10 cellular contexts compared by ENCODE assay signal in genomic region chr17:14298221-14298994, GRCh38. TPM values are rescaled to one million over a fixed set of nuclear protein-coding genes. Genes with fewer than 3 reads are reported as not detected.
DNase-seq lines count a peak whose midpoint lies in the region; ATAC-seq, FAIRE-seq and TF ChIP-seq lines count a peak whose summit lies in the region.
"Had no signal": no experiment of that assay in that cellular context is flagged by ENCODE, and none has a peak within 500 bp of the region (broad histone marks: within the 10 kb centered on the region; RNA-seq: fewer than 3 reads in every experiment).

No MANE protein-coding gene starts in this region.

- in situ Hi-C loops in GM23248 (cut with MboI), result loop anchor here (10.0 kb wide), 2 partner anchors 704 to 964 kb away; no protein-coding TSS in a partner anchor

- H3K27me3 ChIP-seq in GM23248 (replicated peaks; ENCODE audit: insufficient read depth), result no peaks in the 10 kb centered on the region

- H4K20me1 ChIP-seq in GM23248 (ENCODE audit: insufficient read depth), result no peaks in the 10 kb centered on the region

- H3K9me3 Mint-ChIP-seq in mesothelial cell of epicardium, result no peaks in the 10 kb centered on the region

- TF ChIP-seq RAD21 in A549 (conservative IDR thresholded peaks at IDR 0.05 in 1 of 2, IDR thresholded peaks at IDR 0.05 in 1 of 2), result no peak

- no peaks in the 10 kb centered on the region for H3K36me3 Mint-ChIP-seq in mesothelial cell of epicardium

- H3F3A ChIP-seq in GM23248 (ENCODE audit: insufficient read depth), result peaks cover 13% of the 10 kb centered on the region

- H2AFZ ChIP-seq in GM23248, result peak overlapping the region; percentile 82

- no peak for DNase-seq in A549 (ENCODE audit: low read depth in 1 of 2, low spot score in 1 of 2)
- DNase-seq in GM23248, result peak; percentile 52
- peak; percentile 36 for DNase-seq in choroid plexus epithelial cell (ENCODE audit: low read depth)
- DNase-seq in mesothelial cell of epicardium (ENCODE audit: low spot score in 2 of 2, unreplicated experiment in 2 of 2), result no peak
- DNase-seq in caudate nucleus (lab: John Stamatoyannopoulos, UW), result no peak
- DNase-seq in amniotic stem cell (lab: John Stamatoyannopoulos, UW), result no peak
- DNase-seq: SHP77 treated with DMSO at 0.1 percent for 48 hours had no signal

- TF ChIP-seq CTCF in A549 (IDR thresholded peaks at IDR 0.05) (no peak), choroid plexus epithelial cell (conservative IDR thresholded peaks at IDR 0.05; ENCODE audit: low read depth, low read length) (no peak), mesothelial cell of epicardium (IDR thresholded peaks at IDR 0.05; ENCODE audit: unreplicated experiment) (no peak)

- TF ChIP-seq EP300 in A549 (IDR thresholded peaks at IDR 0.05), result no peak

- ATAC-seq in A549, result no peak
- ATAC-seq in GM21717 (IDR thresholded peaks at IDR 0.05; ENCODE audit: unreplicated experiment), result no peak
- no peak for ATAC-seq in HG03457 (IDR thresholded peaks at IDR 0.05; ENCODE audit: unreplicated experiment)

- H3K27ac ChIP-seq in A549 (no peak overlapping the region), GM23248 (peak overlapping the region; percentile 86), caudate nucleus (ENCODE audit: low read depth, low read length) (no peak overlapping the region)

- H3K4me2 ChIP-seq in A549, result peak overlapping the region; percentile 96; the same call in 2 of the 3 replicates
- peak overlapping the region; percentile 96 for H3K4me2 ChIP-seq in GM23248 (ENCODE audit: unreplicated experiment)

- POLR2A ChIA-PET in A549 (lab: Yijun Ruan, JAX), result no interaction called here

- CTCF ChIA-PET in A549 (lab: Yijun Ruan, JAX), result interaction anchor here (0.5 to 2.9 kb wide), 9 partner anchors 13 to 1184 kb away, joined by 3 to 12 read pairs (median 6); no protein-coding TSS in a partner anchor

- FAIRE-seq in A549 (lab: Jason Lieb, UNC), result no peak
- FAIRE-seq: GM12891 had no signal

- H3K9me2 ChIP-seq in GM23248 (ENCODE audit: insufficient read depth), result no peaks in the 10 kb centered on the region

- peak overlapping the region; percentile 80 for H3K9ac ChIP-seq in GM23248

- H3K4me3 ChIP-seq in A549, result no peak overlapping the region; the same call in 2 of the 3 replicates
- H3K4me3 ChIP-seq in GM23248, result peak overlapping the region; percentile 74
- H3K4me3 ChIP-seq in choroid plexus epithelial cell (ENCODE audit: low read depth, low read length), result peak overlapping the region; percentile 67

- H3K79me2 ChIP-seq in GM23248 (ENCODE audit: insufficient read depth), result peaks cover 25% of the 10 kb centered on the region

- no peaks in the 10 kb centered on the region for H3K36me3 ChIP-seq in GM23248 (ENCODE audit: low read depth)

- peaks cover 36% of the 10 kb centered on the region for H3K4me1 Mint-ChIP-seq in mesothelial cell of epicardium

- TF ChIP-seq POLR2A in A549 (IDR thresholded peaks at IDR 0.05; ENCODE audit: low read length), result no peak

- no peaks in the 10 kb centered on the region for H3K9me3 ChIP-seq in A549
- H3K9me3 ChIP-seq in GM23248 (ENCODE audit: low read depth), result no peaks in the 10 kb centered on the region

- H3K4me3 Mint-ChIP-seq in mesothelial cell of epicardium, result peak overlapping the region; percentile 86

- peaks cover 29% of the 10 kb centered on the region for H3K4me1 ChIP-seq in A549
- peaks cover 19% of the 10 kb centered on the region for H3K4me1 ChIP-seq in GM23248 (ENCODE audit: insufficient read depth)

- no peak overlapping the region for H3K27ac Mint-ChIP-seq in mesothelial cell of epicardium

- 83% methylated on average over 43 of the region's 43 CpGs for whole genome bisulfite sequencing in A549 (ENCODE audit: missing lambda C conversion rate)
- WGBS in GM23248 (ENCODE audit: low coverage in 1 of 2, low lambda C conversion rate in 2 of 2, missing lambda C conversion rate in 2 of 2), 2 experiments, result 22 to 24% methylated on average over 43 of the region's 43 CpGs

- peaks cover 85% of the 10 kb centered on the region for H3K27me3 Mint-ChIP-seq in mesothelial cell of epicardium (ENCODE audit: low read depth)

TF ChIP-seq in A549, 52 proteins besides CTCF, POLR2A, EP300 and RAD21:
- no peak for TF ChIP-seq NPAS2 (CRISPR knock-in tag; IDR thresholded peaks at IDR 0.05; ENCODE audit: borderline replicate concordance)
- TF ChIP-seq ESRRA (IDR thresholded peaks at IDR 0.05; ENCODE audit: borderline replicate concordance, low read length), result no peak
- TF ChIP-seq SMC3 (IDR thresholded peaks at IDR 0.05), result no peak
- TF ChIP-seq PHF8 (IDR thresholded peaks at IDR 0.05; ENCODE audit: borderline replicate concordance, low read depth), result no peak
- TF ChIP-seq HEYL (CRISPR knock-in tag; IDR thresholded peaks at IDR 0.05), result no peak
- TF ChIP-seq GATA3 (IDR thresholded peaks at IDR 0.05; ENCODE audit: borderline replicate concordance), result no peak

RNA-seq across cellular contexts. Expression of gene HS3ST3B1, which starts 2.5 kb away (rescaled TPM):
- polyA plus RNA-seq in A549 (2011; rRNA removed), result 0.44 and 0.67 TPM in 2 replicates
- 0.13 and 0.22 TPM in 2 replicates for polyA plus RNA-seq in A549 (2012; cell fraction: cytosol; rRNA removed)
- polyA plus RNA-seq in A549 (2012; cell fraction: nucleus; rRNA removed), result 0.26 and 0.34 TPM in 2 replicates
- polyA plus RNA-seq in A549 (2017; fragmentation: RNase III; extraction: RNeasy Plus Mini Kit Qiagen cat#74134 plus additional on column Dnase treatment), result 0.11 to 0.18 TPM (median 0.15 TPM) in 3 replicates
- 0.88 and 0.95 TPM in 2 replicates for polyA minus RNA-seq in A549 (2011; rRNA and poly(A)+ RNA removed)
- total RNA-seq in GM23248 (2014; rRNA removed; shearing (Covaris generic)), result 41.9 and 45.5 TPM in 2 replicates
- 37.6 and 40.1 TPM in 2 replicates for polyA plus RNA-seq in GM23248 (2016; fragmentation: Nextera tagmentation; extraction: Ambion mirVana)
- total RNA-seq in mesothelial cell of epicardium, result 8.7 to 9.8 TPM (median 8.7 TPM) in 3 replicates

Comparison
In these comparisons a context has a peak if more than half of its experiments do, and no peak if none do; other contexts are left out.
1. DNase-seq: peak in GM23248 (single experiment) and choroid plexus epithelial cell (single experiment); none in A549 (0 of 2), mesothelial cell of epicardium (0 of 2), caudate nucleus (0 of 61) and amniotic stem cell (single experiment).